ENCODE assay signal across 2 cellular contexts in the genomic region with DNA sequence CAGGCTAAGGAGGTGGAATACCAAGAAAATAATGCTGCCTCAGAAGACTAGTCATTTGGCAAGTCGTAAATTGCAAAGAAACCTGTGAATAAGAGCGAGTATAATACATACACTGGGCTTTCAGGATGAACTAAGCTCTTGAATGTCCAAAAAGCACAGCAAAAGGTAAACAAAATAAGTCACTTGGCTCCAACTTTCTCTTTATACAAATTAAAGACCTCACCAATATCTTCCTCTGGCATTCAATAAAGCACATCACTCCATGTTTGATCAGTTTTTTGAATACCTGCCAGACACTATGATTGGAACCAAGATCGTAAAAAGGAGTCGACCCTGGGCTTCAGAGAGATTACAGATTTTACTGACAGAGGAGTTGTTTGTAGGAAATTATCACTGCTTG.
TF ChIP-seq lines count a peak whose summit lies in the region.

No MANE protein-coding gene starts in this region.

TF ChIP-seq in HepG2, 621 proteins besides CTCF, POLR2A, EP300 and RAD21:
- TF ChIP-seq, protein P1, sequence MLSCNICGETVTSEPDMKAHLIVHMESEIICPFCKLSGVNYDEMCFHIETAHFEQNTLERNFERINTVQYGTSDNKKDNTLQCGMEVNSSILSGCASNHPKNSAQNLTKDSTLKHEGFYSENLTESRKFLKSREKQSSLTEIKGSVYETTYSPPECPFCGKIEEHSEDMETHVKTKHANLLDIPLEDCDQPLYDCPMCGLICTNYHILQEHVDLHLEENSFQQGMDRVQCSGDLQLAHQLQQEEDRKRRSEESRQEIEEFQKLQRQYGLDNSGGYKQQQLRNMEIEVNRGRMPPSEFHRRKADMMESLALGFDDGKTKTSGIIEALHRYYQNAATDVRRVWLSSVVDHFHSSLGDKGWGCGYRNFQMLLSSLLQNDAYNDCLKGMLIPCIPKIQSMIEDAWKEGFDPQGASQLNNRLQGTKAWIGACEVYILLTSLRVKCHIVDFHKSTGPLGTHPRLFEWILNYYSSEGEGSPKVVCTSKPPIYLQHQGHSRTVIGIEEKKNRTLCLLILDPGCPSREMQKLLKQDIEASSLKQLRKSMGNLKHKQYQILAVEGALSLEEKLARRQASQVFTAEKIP (CRISPR knock-in tag; IDR thresholded peaks at IDR 0.05; ENCODE audit: borderline replicate concordance), result no peak
- TF ChIP-seq, protein P2, sequence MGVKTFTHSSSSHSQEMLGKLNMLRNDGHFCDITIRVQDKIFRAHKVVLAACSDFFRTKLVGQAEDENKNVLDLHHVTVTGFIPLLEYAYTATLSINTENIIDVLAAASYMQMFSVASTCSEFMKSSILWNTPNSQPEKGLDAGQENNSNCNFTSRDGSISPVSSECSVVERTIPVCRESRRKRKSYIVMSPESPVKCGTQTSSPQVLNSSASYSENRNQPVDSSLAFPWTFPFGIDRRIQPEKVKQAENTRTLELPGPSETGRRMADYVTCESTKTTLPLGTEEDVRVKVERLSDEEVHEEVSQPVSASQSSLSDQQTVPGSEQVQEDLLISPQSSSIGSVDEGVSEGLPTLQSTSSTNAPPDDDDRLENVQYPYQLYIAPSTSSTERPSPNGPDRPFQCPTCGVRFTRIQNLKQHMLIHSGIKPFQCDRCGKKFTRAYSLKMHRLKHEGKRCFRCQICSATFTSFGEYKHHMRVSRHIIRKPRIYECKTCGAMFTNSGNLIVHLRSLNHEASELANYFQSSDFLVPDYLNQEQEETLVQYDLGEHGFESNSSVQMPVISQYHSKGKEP (CRISPR knock-in tag; IDR thresholded peaks at IDR 0.05), result no peak
- TF ChIP-seq ZNF263 (CRISPR knock-in tag; IDR thresholded peaks at IDR 0.05) (no peak), ZBTB1 (CRISPR knock-in tag; IDR thresholded peaks at IDR 0.05; ENCODE audit: borderline replicate concordance) (no peak), ZNF501 (CRISPR knock-in tag; IDR thresholded peaks at IDR 0.05) (no peak), RBFOX2 (IDR thresholded peaks at IDR 0.05; ENCODE audit: low read depth, low read length) (no peak), ZNF768 (CRISPR knock-in tag; IDR thresholded peaks at IDR 0.05) (no peak), SRSF9 (IDR thresholded peaks at IDR 0.05; ENCODE audit: borderline replicate concordance, insufficient read depth, low read depth, low read length, poor library complexity, severe bottlenecking) (no peak), NFATC3 (CRISPR knock-in tag; IDR thresholded peaks at IDR 0.05) (no peak), ZNF34 (CRISPR knock-in tag; IDR thresholded peaks at IDR 0.05; ENCODE audit: borderline replicate concordance) (no peak), POLR2G (IDR thresholded peaks at IDR 0.05; ENCODE audit: low read depth, low read length) (no peak)
- TF ChIP-seq, protein P3, sequence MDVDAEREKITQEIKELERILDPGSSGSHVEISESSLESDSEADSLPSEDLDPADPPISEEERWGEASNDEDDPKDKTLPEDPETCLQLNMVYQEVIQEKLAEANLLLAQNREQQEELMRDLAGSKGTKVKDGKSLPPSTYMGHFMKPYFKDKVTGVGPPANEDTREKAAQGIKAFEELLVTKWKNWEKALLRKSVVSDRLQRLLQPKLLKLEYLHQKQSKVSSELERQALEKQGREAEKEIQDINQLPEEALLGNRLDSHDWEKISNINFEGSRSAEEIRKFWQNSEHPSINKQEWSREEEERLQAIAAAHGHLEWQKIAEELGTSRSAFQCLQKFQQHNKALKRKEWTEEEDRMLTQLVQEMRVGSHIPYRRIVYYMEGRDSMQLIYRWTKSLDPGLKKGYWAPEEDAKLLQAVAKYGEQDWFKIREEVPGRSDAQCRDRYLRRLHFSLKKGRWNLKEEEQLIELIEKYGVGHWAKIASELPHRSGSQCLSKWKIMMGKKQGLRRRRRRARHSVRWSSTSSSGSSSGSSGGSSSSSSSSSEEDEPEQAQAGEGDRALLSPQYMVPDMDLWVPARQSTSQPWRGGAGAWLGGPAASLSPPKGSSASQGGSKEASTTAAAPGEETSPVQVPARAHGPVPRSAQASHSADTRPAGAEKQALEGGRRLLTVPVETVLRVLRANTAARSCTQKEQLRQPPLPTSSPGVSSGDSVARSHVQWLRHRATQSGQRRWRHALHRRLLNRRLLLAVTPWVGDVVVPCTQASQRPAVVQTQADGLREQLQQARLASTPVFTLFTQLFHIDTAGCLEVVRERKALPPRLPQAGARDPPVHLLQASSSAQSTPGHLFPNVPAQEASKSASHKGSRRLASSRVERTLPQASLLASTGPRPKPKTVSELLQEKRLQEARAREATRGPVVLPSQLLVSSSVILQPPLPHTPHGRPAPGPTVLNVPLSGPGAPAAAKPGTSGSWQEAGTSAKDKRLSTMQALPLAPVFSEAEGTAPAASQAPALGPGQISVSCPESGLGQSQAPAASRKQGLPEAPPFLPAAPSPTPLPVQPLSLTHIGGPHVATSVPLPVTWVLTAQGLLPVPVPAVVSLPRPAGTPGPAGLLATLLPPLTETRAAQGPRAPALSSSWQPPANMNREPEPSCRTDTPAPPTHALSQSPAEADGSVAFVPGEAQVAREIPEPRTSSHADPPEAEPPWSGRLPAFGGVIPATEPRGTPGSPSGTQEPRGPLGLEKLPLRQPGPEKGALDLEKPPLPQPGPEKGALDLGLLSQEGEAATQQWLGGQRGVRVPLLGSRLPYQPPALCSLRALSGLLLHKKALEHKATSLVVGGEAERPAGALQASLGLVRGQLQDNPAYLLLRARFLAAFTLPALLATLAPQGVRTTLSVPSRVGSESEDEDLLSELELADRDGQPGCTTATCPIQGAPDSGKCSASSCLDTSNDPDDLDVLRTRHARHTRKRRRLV (CRISPR knock-in tag; IDR thresholded peaks at IDR 0.05), result no peak

TF ChIP-seq in SK-N-SH treated with all-trans-retinoic acid at 6 μM for 48 hours, 23 proteins besides CTCF, POLR2A, EP300 and RAD21:
- TF ChIP-seq PPARA (CRISPR knock-in tag; IDR thresholded peaks at IDR 0.05; ENCODE audit: borderline replicate concordance) (no peak), BACH2 (CRISPR knock-in tag; IDR thresholded peaks at IDR 0.05; ENCODE audit: borderline replicate concordance) (no peak), ESRRG (CRISPR knock-in tag; IDR thresholded peaks at IDR 0.05) (no peak), ZNF70 (CRISPR knock-in tag; IDR thresholded peaks at IDR 0.05) (no peak), GLIS3 (CRISPR knock-in tag; IDR thresholded peaks at IDR 0.05) (no peak), OSR1 (CRISPR knock-in tag; IDR thresholded peaks at IDR 0.05) (no peak), ZFP3 (CRISPR knock-in tag; IDR thresholded peaks at IDR 0.05) (no peak), ARNTL (CRISPR knock-in tag; IDR thresholded peaks at IDR 0.05; ENCODE audit: borderline replicate concordance, low read depth) (no peak)
- TF ChIP-seq, protein P4, sequence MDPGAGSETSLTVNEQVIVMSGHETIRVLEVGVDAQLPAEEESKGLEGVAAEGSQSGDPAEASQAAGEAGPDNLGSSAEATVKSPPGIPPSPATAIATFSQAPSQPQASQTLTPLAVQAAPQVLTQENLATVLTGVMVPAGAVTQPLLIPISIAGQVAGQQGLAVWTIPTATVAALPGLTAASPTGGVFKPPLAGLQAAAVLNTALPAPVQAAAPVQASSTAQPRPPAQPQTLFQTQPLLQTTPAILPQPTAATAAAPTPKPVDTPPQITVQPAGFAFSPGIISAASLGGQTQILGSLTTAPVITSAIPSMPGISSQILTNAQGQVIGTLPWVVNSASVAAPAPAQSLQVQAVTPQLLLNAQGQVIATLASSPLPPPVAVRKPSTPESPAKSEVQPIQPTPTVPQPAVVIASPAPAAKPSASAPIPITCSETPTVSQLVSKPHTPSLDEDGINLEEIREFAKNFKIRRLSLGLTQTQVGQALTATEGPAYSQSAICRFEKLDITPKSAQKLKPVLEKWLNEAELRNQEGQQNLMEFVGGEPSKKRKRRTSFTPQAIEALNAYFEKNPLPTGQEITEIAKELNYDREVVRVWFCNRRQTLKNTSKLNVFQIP (CRISPR knock-in tag; IDR thresholded peaks at IDR 0.05; ENCODE audit: borderline replicate concordance, low read depth), result no peak
